8 cellular contexts compared by ENCODE assay signal in genomic region chr3:52682016-52682415, GRCh38. TPM values are rescaled to one million over a fixed set of nuclear protein-coding genes. Genes with fewer than 3 reads are reported as not detected.
A peak's percentile ranks its signal among the peaks of the same experiment; 100 is the strongest.
DNase-seq lines count a peak whose midpoint lies in the region; ATAC-seq and TF ChIP-seq lines count a peak whose summit lies in the region.

No MANE protein-coding gene starts in this region.

- H3K9ac ChIP-seq in GM23248: peak overlapping the region; percentile 42

- no peak for DNase-seq in BE2C
- DNase-seq in GM23248: peak; percentile 91
- no peak for DNase-seq in WTC11 (ENCODE audit: low spot score)
- DNase-seq in foreskin keratinocyte: peak; percentile 51 to 77
- DNase-seq in sciatic nerve (ENCODE audit: low spot score): no peak
- DNase-seq in prostate gland (ENCODE audit: low spot score): no peak

- peaks cover 24% of the 10 kb centered on the region for H3K36me3 ChIP-seq in BE2C
- H3K36me3 ChIP-seq in GM23248 (ENCODE audit: low read depth): peaks cover 24% of the 10 kb centered on the region
- peaks cover 0 to 6% of the 10 kb centered on the region in 2 donors for H3K36me3 ChIP-seq in prostate gland

- H3K4me1 Mint-ChIP-seq in WTC11: peaks cover 22% of the 10 kb centered on the region

- in situ Hi-C loops in GM23248 (cut with MboI): no loop called here

- H3K4me1 ChIP-seq in BE2C (no peaks in the 10 kb centered on the region), GM23248 (ENCODE audit: insufficient read depth) (peaks cover 40% of the 10 kb centered on the region), foreskin keratinocyte (peaks cover 18% of the 10 kb centered on the region), prostate gland (replicated peaks) (no peaks in the 10 kb centered on the region)

- H3K79me2 ChIP-seq in GM23248 (ENCODE audit: insufficient read depth): peaks cover 93% of the 10 kb centered on the region

- no peaks in the 10 kb centered on the region for H4K20me1 ChIP-seq in GM23248 (ENCODE audit: insufficient read depth)

- peak overlapping the region; percentile 22 for H3K4me2 ChIP-seq in GM23248 (ENCODE audit: unreplicated experiment)

- peak overlapping the region; percentile 16; the same call in 1 of the 2 replicates for H3K27ac Mint-ChIP-seq in WTC11

- H3K4me3 ChIP-seq in BE2C (ENCODE audit: low read depth, low read length) (no peak overlapping the region), GM23248 (no peak overlapping the region), prostate gland (no peak overlapping the region)

- no peaks in the 10 kb centered on the region for H3K9me2 ChIP-seq in GM23248 (ENCODE audit: insufficient read depth)

- H3K4me3 Mint-ChIP-seq in WTC11: no peak overlapping the region

- H3K9me3 ChIP-seq in BE2C: no peaks in the 10 kb centered on the region
- H3K9me3 ChIP-seq in GM23248 (ENCODE audit: low read depth): no peaks in the 10 kb centered on the region
- H3K9me3 ChIP-seq in prostate gland: no peaks in the 10 kb centered on the region

- CTCF ChIA-PET in WTC11 (lab: Charles Lee): interaction anchor here (1.0 kb wide), 1 partner anchor 117 kb away, joined by 3 read pairs; no protein-coding TSS in a partner anchor

- ATAC-seq in WTC11 (peak; percentile 18; the same call in 1 of the 2 replicates), foreskin keratinocyte (peak; percentile 37), sciatic nerve (peak; percentile 58), GM21576 (IDR thresholded peaks at IDR 0.05; ENCODE audit: unreplicated experiment) (no peak), GM18909 (IDR thresholded peaks at IDR 0.05; ENCODE audit: poor library complexity, unreplicated experiment) (no peak)

- peak overlapping the region; percentile 74 for H3K27ac ChIP-seq in GM23248
- no peak overlapping the region for H3K27ac ChIP-seq in foreskin keratinocyte
- H3K27ac ChIP-seq in prostate gland: no peak overlapping the region

- no peak overlapping the region for H2AFZ ChIP-seq in GM23248

- H3K9me3 Mint-ChIP-seq in WTC11: no peaks in the 10 kb centered on the region

- intact Hi-C loops in sciatic nerve (cut with DNase I): loop anchor here (10.0 kb wide), 1 partner anchor 227 kb away; the partner anchor contains the start of genes NISCH and TNNC1
- intact Hi-C loops in prostate gland (cut with DNase I): loop anchor here (10.0 kb wide), 2 partner anchors 147 to 207 kb away; partner anchors contain the start of genes NT5DC2 and UQCC5

- peaks cover 16% of the 10 kb centered on the region for H3F3A ChIP-seq in GM23248 (ENCODE audit: insufficient read depth)

- no peaks in the 10 kb centered on the region; the same call in 1 of the 2 replicates for H3K27me3 Mint-ChIP-seq in WTC11 (ENCODE audit: low read depth)

- TF ChIP-seq POLR2A in prostate gland (IDR thresholded peaks at IDR 0.05): no peak

- H3K27me3 ChIP-seq in BE2C (no peaks in the 10 kb centered on the region), GM23248 (replicated peaks; ENCODE audit: insufficient read depth) (no peaks in the 10 kb centered on the region), foreskin keratinocyte (no peaks in the 10 kb centered on the region), prostate gland (replicated peaks; ENCODE audit: insufficient read depth) (no peaks in the 10 kb centered on the region)

- peak; percentile 33; the same call in 1 of the 2 replicates for TF ChIP-seq CTCF in BE2C (IDR thresholded peaks at IDR 0.05; ENCODE audit: low read depth, low read length)
- no peak for TF ChIP-seq CTCF in WTC11 (IDR thresholded peaks at IDR 0.05)
- TF ChIP-seq CTCF in foreskin keratinocyte (conservative IDR thresholded peaks at IDR 0.05): peak; percentile 53
- no peak for TF ChIP-seq CTCF in prostate gland (IDR thresholded peaks at IDR 0.05)

- POLR2A ChIA-PET in WTC11 (lab: Charles Lee): no interaction called here

- H3K36me3 Mint-ChIP-seq in WTC11: peaks cover 30% of the 10 kb centered on the region

TF ChIP-seq in WTC11, 78 proteins besides CTCF, POLR2A, EP300 and RAD21 (continues in another document):
- TF ChIP-seq HMGXB4 (CRISPR knock-in tag; IDR thresholded peaks at IDR 0.05): no peak
- no peak for TF ChIP-seq SOX15 (CRISPR knock-in tag; IDR thresholded peaks at IDR 0.05)
- TF ChIP-seq ZNF423 (CRISPR knock-in tag; IDR thresholded peaks at IDR 0.05): no peak
- TF ChIP-seq TP53 (CRISPR knock-in tag; IDR thresholded peaks at IDR 0.05): no peak
- no peak for TF ChIP-seq PRDM15 (CRISPR knock-in tag; IDR thresholded peaks at IDR 0.05)
- no peak for TF ChIP-seq NR1H2 (CRISPR knock-in tag; IDR thresholded peaks at IDR 0.05)
- no peak for TF ChIP-seq RELA (CRISPR knock-in tag; IDR thresholded peaks at IDR 0.05; ENCODE audit: borderline replicate concordance)
- TF ChIP-seq MAX (CRISPR knock-in tag; IDR thresholded peaks at IDR 0.05): no peak
- no peak for TF ChIP-seq NR3C1 (CRISPR knock-in tag; conservative IDR thresholded peaks at IDR 0.05; ENCODE audit: low read depth)
- TF ChIP-seq ZNF317 (CRISPR knock-in tag; IDR thresholded peaks at IDR 0.05; ENCODE audit: borderline replicate concordance, low read depth): no peak

RNA-seq across cellular contexts. Expression of gene PBRM1, which starts 3.7 kb away (rescaled TPM):
- 14.8 TPM for polyA plus RNA-seq in BE2C (2012; ENCODE audit: insufficient read depth, insufficient read length, low read depth)
- total RNA-seq in GM23248 (2014; rRNA removed; shearing (Covaris generic)): 30.1 and 42.6 TPM in 2 replicates
- 53.5 and 60.3 TPM in 2 replicates for polyA plus RNA-seq in GM23248 (2016; fragmentation: Nextera tagmentation; extraction: Ambion mirVana)
- total RNA-seq in WTC11 (2021): 44.3 to 48.8 TPM (median 48.8 TPM) in 3 replicates
- total RNA-seq in foreskin keratinocyte: 39.2 and 45.6 TPM in 2 replicates
- 4.3 and 5.7 TPM in 2 replicates for polyA plus RNA-seq in foreskin keratinocyte
- 82.0 TPM for total RNA-seq in sciatic nerve
- 10 to 100 TPM; 72.5 to 77.5 TPM for total RNA-seq in prostate gland

RNA-seq across cellular contexts. Expression of gene GNL3, which starts 3.8 kb away (rescaled TPM):
- polyA plus RNA-seq in BE2C (2012; ENCODE audit: insufficient read depth, insufficient read length, low read depth): 75.2 TPM
- total RNA-seq in GM23248 (2014; rRNA removed; shearing (Covaris generic)): 90.2 and 98.8 TPM in 2 replicates
- 95.3 and 108 TPM in 2 replicates for polyA plus RNA-seq in GM23248 (2016; fragmentation: Nextera tagmentation; extraction: Ambion mirVana)
- total RNA-seq in WTC11 (2021): 131 to 180 TPM (median 133 TPM) in 3 replicates
- total RNA-seq in foreskin keratinocyte: 113 and 126 TPM in 2 replicates
- 65.2 and 86.5 TPM in 2 replicates for polyA plus RNA-seq in foreskin keratinocyte
- 55.4 TPM for total RNA-seq in sciatic nerve
- total RNA-seq in prostate gland: 100 to 1,000 TPM in 1 of 2 donors, 10 to 100 TPM in 1; 50.7 to 116 TPM

RNA-seq across cellular contexts. Expression of gene GLT8D1, which starts 23.6 kb away (rescaled TPM):
- 40.6 TPM for polyA plus RNA-seq in BE2C (2012; ENCODE audit: insufficient read depth, insufficient read length, low read depth)
- total RNA-seq in GM23248 (2014; rRNA removed; shearing (Covaris generic)): 148 and 151 TPM in 2 replicates
- polyA plus RNA-seq in GM23248 (2016; fragmentation: Nextera tagmentation; extraction: Ambion mirVana): 140 and 149 TPM in 2 replicates
- total RNA-seq in WTC11 (2021): 41.2 to 46.0 TPM (median 43.8 TPM) in 3 replicates
- 53.4 and 55.4 TPM in 2 replicates for total RNA-seq in foreskin keratinocyte
- polyA plus RNA-seq in foreskin keratinocyte: 44.1 and 51.8 TPM in 2 replicates
- total RNA-seq in sciatic nerve: 55.8 TPM
- 10 to 100 TPM; 68.1 to 71.3 TPM for total RNA-seq in prostate gland

RNA-seq across cellular contexts. Expression of gene SPCS1, which starts 23.9 kb away (rescaled TPM):
- 134 TPM for polyA plus RNA-seq in BE2C (2012; ENCODE audit: insufficient read depth, insufficient read length, low read depth)
- total RNA-seq in GM23248 (2014; rRNA removed; shearing (Covaris generic)): 184 and 271 TPM in 2 replicates
- polyA plus RNA-seq in GM23248 (2016; fragmentation: Nextera tagmentation; extraction: Ambion mirVana): 366 and 369 TPM in 2 replicates
- 92.5 to 101 TPM (median 98.5 TPM) in 3 replicates for total RNA-seq in WTC11 (2021)
- total RNA-seq in foreskin keratinocyte: 124 and 142 TPM in 2 replicates
- polyA plus RNA-seq in foreskin keratinocyte: 200 and 214 TPM in 2 replicates
- total RNA-seq in sciatic nerve: 60.0 TPM
- total RNA-seq in prostate gland: 100 to 1,000 TPM; 144 to 296 TPM

Comparison
In these comparisons a context has a peak if more than half of its experiments do, and no peak if none do; other contexts are left out.
1. DNase-seq: peak in GM23248 (single experiment) and foreskin keratinocyte (2 of 2); none in BE2C (single experiment), WTC11 (single experiment), sciatic nerve (single experiment) and prostate gland (single experiment).
2. CTCF ChIP-seq: peak in BE2C (single experiment) and foreskin keratinocyte (single experiment); none in WTC11 (single experiment) and prostate gland (0 of 4).
3. ATAC-seq: peak in WTC11 (single experiment), foreskin keratinocyte (single experiment) and sciatic nerve (single experiment); none in GM21576 (single experiment) and GM18909 (single experiment).